In the genomic region with DNA sequence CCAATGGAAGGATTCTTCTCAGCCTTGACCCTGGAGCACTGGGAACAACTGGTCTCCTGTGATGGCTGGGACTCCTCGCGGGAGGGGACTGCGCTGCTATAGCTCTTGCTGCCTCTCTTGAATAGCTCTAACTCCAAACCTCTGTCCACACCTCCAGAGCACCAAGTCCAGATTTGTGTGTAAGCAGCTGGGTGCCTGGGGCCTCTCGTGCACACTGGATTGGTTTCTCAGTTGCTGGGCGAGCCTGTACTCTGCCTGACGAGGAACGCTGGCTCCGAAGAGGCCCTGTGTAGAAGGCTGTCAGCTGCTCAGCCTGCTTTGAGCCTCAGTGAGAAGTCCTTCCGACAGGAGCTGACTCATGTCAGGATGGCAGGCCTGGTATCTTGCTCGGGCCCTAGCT, we compare ENCODE assay signal across 22 cellular contexts. TPM values are rescaled to one million over a fixed set of nuclear protein-coding genes. Genes with fewer than 3 reads are reported as not detected.
"Had no signal": no experiment of that assay in that cellular context is flagged by ENCODE, and none has a peak within 500 bp of the region (broad histone marks: within the 10 kb centered on the region; RNA-seq: fewer than 3 reads in every experiment).

No MANE protein-coding gene starts in this region.

- H3K36me3 ChIP-seq: breast epithelium, esophagus squamous epithelium, tibial nerve, vagina had no signal

- H3K27me3 ChIP-seq: breast epithelium, left lung, tibial nerve, vagina had no signal

- H3K4me3 ChIP-seq: breast epithelium, esophagus squamous epithelium, left lung, tibial nerve, vagina had no signal

- H3K4me1 ChIP-seq: breast epithelium, esophagus squamous epithelium, left lung, tibial nerve, vagina had no signal

- H3K27ac ChIP-seq: breast epithelium, esophagus squamous epithelium, left lung, tibial nerve, vagina had no signal

- DNase-seq: activated CD4-positive, alpha-beta T cell treated with anti-CD3 and anti-CD28 coated beads, Interleukin-2, amount 10 ng/mL, durations not matched to agents 7 days and 5 days; activated CD8-positive, alpha-beta memory T cell treated with anti-CD3 and anti-CD28 coated beads for 24 hours; activated effector memory CD4-positive, alpha-beta T cell treated with anti-CD3 and anti-CD28 coated beads, Interleukin-2, amount 50 U/mL, for 16 hours; activated naive CD4-positive, alpha-beta T cell treated with anti-CD3 and anti-CD28 coated beads, Interleukin-2, amount 50 U/mL, for 16 hours; activated T-cell treated with anti-CD3 and anti-CD28 coated beads, Interleukin-2, amount 50 U/mL, for 72 hours; cerebellar nuclear complex; effector CD8-positive, alpha-beta T cell; esophagus squamous epithelium; left lung; natural killer cell; stimulated activated CD4-positive, alpha-beta T cell treated with anti-CD3 and anti-CD28 coated beads, Interleukin-2, amount 100 ng/mL, for 24 hours; stimulated activated naive CD4-positive, alpha-beta T cell treated with Interleukin-2 at 50 U/mL for 16 hours; T-cell; T-helper 9 cell had no signal

- H3K9me3 ChIP-seq: breast epithelium, esophagus squamous epithelium, left lung, tibial nerve, vagina had no signal

- ATAC-seq: activated CD4-positive, CD25-positive, alpha-beta regulatory T cell treated with anti-CD3 and anti-CD28 coated beads, Interleukin-2, amount 50 U/mL, for 24 hours; activated T-cell treated with anti-CD3 and anti-CD28 coated beads, Interleukin-2, amount 50 U/mL, for 72 hours; left lung; natural killer cell; SK-N-SH treated with all-trans-retinoic acid at 6 μM for 48 hours; T-cell had no signal

- FAIRE-seq: astrocyte, islet of Langerhans had no signal

RNA-seq across cellular contexts. Expression of a gene that starts 28.8 kb away (rescaled TPM):
- total RNA-seq: mononuclear cell had no signal
